1 cellular context compared by ENCODE assay signal in genomic region chr2:202870431-202871160, GRCh38.
A peak's percentile ranks its signal among the peaks of the same experiment; 100 is the strongest.
TF ChIP-seq lines count a peak whose summit lies in the region.

No MANE protein-coding gene starts in this region.

TF ChIP-seq in SK-N-SH, 30 proteins besides CTCF, POLR2A, EP300 and RAD21 (continued from another document):
- TF ChIP-seq, protein P1, sequence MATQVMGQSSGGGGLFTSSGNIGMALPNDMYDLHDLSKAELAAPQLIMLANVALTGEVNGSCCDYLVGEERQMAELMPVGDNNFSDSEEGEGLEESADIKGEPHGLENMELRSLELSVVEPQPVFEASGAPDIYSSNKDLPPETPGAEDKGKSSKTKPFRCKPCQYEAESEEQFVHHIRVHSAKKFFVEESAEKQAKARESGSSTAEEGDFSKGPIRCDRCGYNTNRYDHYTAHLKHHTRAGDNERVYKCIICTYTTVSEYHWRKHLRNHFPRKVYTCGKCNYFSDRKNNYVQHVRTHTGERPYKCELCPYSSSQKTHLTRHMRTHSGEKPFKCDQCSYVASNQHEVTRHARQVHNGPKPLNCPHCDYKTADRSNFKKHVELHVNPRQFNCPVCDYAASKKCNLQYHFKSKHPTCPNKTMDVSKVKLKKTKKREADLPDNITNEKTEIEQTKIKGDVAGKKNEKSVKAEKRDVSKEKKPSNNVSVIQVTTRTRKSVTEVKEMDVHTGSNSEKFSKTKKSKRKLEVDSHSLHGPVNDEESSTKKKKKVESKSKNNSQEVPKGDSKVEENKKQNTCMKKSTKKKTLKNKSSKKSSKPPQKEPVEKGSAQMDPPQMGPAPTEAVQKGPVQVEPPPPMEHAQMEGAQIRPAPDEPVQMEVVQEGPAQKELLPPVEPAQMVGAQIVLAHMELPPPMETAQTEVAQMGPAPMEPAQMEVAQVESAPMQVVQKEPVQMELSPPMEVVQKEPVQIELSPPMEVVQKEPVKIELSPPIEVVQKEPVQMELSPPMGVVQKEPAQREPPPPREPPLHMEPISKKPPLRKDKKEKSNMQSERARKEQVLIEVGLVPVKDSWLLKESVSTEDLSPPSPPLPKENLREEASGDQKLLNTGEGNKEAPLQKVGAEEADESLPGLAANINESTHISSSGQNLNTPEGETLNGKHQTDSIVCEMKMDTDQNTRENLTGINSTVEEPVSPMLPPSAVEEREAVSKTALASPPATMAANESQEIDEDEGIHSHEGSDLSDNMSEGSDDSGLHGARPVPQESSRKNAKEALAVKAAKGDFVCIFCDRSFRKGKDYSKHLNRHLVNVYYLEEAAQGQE (IDR thresholded peaks at IDR 0.05; ENCODE audit: low read depth, low read length) = no peak
- TF ChIP-seq EZH2phosphoT487 (IDR thresholded peaks at IDR 0.05; ENCODE audit: borderline replicate concordance, low read depth) (no peak), FOSL2 (IDR thresholded peaks at IDR 0.05; ENCODE audit: borderline replicate concordance, low read depth) (no peak), JUND (IDR thresholded peaks at IDR 0.05) (no peak), USF2 (IDR thresholded peaks at IDR 0.05; ENCODE audit: borderline replicate concordance, low read depth, low read length) (no peak), CHD2 (IDR thresholded peaks at IDR 0.05; ENCODE audit: low read length, partially characterized antibody) (no peak), RCOR1 (IDR thresholded peaks at IDR 0.05; ENCODE audit: low read length) (peak; percentile 23; the same call in 1 of the 2 replicates), SMC3 (IDR thresholded peaks at IDR 0.05; ENCODE audit: low read depth, low read length) (peak; percentile 58), RFX5 (IDR thresholded peaks at IDR 0.05; ENCODE audit: low read length) (no peak), TCF12 (IDR thresholded peaks at IDR 0.05) (no peak), GATA2 (CRISPR knock-in tag; IDR thresholded peaks at IDR 0.05) (no peak), NRF1 (IDR thresholded peaks at IDR 0.05; ENCODE audit: low read depth, low read length) (no peak), NFIC (IDR thresholded peaks at IDR 0.05; ENCODE audit: borderline replicate concordance) (peak; percentile 30), YY1 (IDR thresholded peaks at IDR 0.05; ENCODE audit: low read depth) (no peak), TAF1 (IDR thresholded peaks at IDR 0.05; ENCODE audit: borderline replicate concordance, low read depth, low read length) (no peak), RXRA (IDR thresholded peaks at IDR 0.05; ENCODE audit: borderline replicate concordance, low read depth) (no peak)
- TF ChIP-seq, protein P2, sequence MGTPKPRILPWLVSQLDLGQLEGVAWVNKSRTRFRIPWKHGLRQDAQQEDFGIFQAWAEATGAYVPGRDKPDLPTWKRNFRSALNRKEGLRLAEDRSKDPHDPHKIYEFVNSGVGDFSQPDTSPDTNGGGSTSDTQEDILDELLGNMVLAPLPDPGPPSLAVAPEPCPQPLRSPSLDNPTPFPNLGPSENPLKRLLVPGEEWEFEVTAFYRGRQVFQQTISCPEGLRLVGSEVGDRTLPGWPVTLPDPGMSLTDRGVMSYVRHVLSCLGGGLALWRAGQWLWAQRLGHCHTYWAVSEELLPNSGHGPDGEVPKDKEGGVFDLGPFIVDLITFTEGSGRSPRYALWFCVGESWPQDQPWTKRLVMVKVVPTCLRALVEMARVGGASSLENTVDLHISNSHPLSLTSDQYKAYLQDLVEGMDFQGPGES (IDR thresholded peaks at IDR 0.05; ENCODE audit: low read depth, low read length) = no peak
- TF ChIP-seq, protein P3, sequence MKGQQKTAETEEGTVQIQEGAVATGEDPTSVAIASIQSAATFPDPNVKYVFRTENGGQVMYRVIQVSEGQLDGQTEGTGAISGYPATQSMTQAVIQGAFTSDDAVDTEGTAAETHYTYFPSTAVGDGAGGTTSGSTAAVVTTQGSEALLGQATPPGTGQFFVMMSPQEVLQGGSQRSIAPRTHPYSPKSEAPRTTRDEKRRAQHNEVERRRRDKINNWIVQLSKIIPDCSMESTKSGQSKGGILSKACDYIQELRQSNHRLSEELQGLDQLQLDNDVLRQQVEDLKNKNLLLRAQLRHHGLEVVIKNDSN (IDR thresholded peaks at IDR 0.05; ENCODE audit: borderline replicate concordance, low read depth) = peak; percentile 28; the same call in 1 of the 2 replicates
- TF ChIP-seq, protein P4, sequence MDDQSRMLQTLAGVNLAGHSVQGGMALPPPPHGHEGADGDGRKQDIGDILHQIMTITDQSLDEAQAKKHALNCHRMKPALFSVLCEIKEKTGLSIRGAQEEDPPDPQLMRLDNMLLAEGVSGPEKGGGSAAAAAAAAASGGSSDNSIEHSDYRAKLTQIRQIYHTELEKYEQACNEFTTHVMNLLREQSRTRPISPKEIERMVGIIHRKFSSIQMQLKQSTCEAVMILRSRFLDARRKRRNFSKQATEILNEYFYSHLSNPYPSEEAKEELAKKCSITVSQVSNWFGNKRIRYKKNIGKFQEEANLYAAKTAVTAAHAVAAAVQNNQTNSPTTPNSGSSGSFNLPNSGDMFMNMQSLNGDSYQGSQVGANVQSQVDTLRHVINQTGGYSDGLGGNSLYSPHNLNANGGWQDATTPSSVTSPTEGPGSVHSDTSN (IDR thresholded peaks at IDR 0.05) = no peak
TF ChIP-seq in SK-N-SH: peak in this region for 4.
